7 cellular contexts compared by ENCODE assay signal in genomic region chr4:139416073-139416673, GRCh38. TPM values are rescaled to one million over a fixed set of nuclear protein-coding genes. Genes with fewer than 3 reads are reported as not detected.
DNase-seq lines count a peak whose midpoint lies in the region; ATAC-seq and TF ChIP-seq lines count a peak whose summit lies in the region.

No MANE protein-coding gene starts in this region.

- H3K27ac ChIP-seq in RWPE2 (ENCODE audit: poor library complexity, severe bottlenecking) (no peak overlapping the region), esophagus squamous epithelium (no peak overlapping the region)

- DNase-seq in DMS 273 treated with DMSO at 0.1 percent for 48 hours (lab: John Stamatoyannopoulos, UW) (peak; percentile 5), HAP-1 (ENCODE audit: low spot score in 2 of 2) (peak; percentile 28 to 79), RWPE2 (ENCODE audit: low spot score) (no peak), esophagus squamous epithelium (lab: John Stamatoyannopoulos, UW) (no peak), non-pigmented ciliary epithelial cell (ENCODE audit: low read depth) (peak; percentile 15), lower leg skin (ENCODE audit: low spot score in 2 of 2) (no peak)

- H3K36me3 ChIP-seq in HAP-1 (replicated peaks) (no peaks in the 10 kb centered on the region), RWPE2 (ENCODE audit: low read depth) (no peaks in the 10 kb centered on the region), esophagus squamous epithelium (peaks cover 0 to 17% (median 0%) of the 10 kb centered on the region in 3 donors)

- H3K27me3 ChIP-seq in HAP-1 (ENCODE audit: low read depth) (no peaks in the 10 kb centered on the region), RWPE2 (ENCODE audit: insufficient read depth, poor library complexity, severe bottlenecking) (no peaks in the 10 kb centered on the region), esophagus squamous epithelium (no peaks in the 10 kb centered on the region)

- H3K4me3 ChIP-seq in HAP-1 (no peak overlapping the region), RWPE2 (ENCODE audit: severe bottlenecking) (no peak overlapping the region), esophagus squamous epithelium (no peak overlapping the region), lower leg skin (ENCODE audit: low read depth, poor library complexity, severe bottlenecking) (no peak overlapping the region)

- in situ Hi-C loops in HAP-1 (cut with MboI; ENCODE audit: low sequenced_read_pairs) = no loop called here

- no peak for ATAC-seq in RWPE2 (ENCODE audit: low read depth)
- no peak for ATAC-seq in HG03139 (IDR thresholded peaks at IDR 0.05; ENCODE audit: unreplicated experiment)

- TF ChIP-seq POLR2A in esophagus squamous epithelium (IDR thresholded peaks at IDR 0.05) = no peak
- TF ChIP-seq POLR2A in lower leg skin (IDR thresholded peaks at IDR 0.05) = no peak

- H3K9me3 ChIP-seq in HAP-1 (no peaks in the 10 kb centered on the region), RWPE2 (ENCODE audit: severe bottlenecking) (no peaks in the 10 kb centered on the region), esophagus squamous epithelium (peaks cover 0 to 7% (median 6%) of the 10 kb centered on the region in 3 donors)

- no peaks in the 10 kb centered on the region for H3K4me1 ChIP-seq in HAP-1
- peaks cover 16% of the 10 kb centered on the region for H3K4me1 ChIP-seq in RWPE2 (ENCODE audit: insufficient read depth, poor library complexity, severe bottlenecking)
- H3K4me1 ChIP-seq in esophagus squamous epithelium = peaks cover 0 to 18% (median 11%) of the 10 kb centered on the region in 3 donors

- 76 to 79% methylated on average over 2 of the region's 2 CpGs for whole genome bisulfite sequencing in esophagus squamous epithelium, 2 donors
- 87 to 91% methylated on average over 2 of the region's 2 CpGs for WGBS in lower leg skin, 2 donors

- intact Hi-C loops in esophagus squamous epithelium (cut with DNase I) = no loop called here
- intact Hi-C loops in lower leg skin (cut with DNase I; ENCODE audit: low total_unique reads) = no loop called here

- TF ChIP-seq CTCF in RWPE2 (IDR thresholded peaks at IDR 0.05; ENCODE audit: poor library complexity, severe bottlenecking) = peak; percentile 85
- peak; percentile 15 to 73 (median 56) for TF ChIP-seq CTCF in esophagus squamous epithelium (IDR thresholded peaks at IDR 0.05)
- no peak for TF ChIP-seq CTCF in lower leg skin (IDR thresholded peaks at IDR 0.05)

RNA-seq across cellular contexts. Expression of gene RAB33B, which starts 37.7 kb away (rescaled TPM):
- 1 to 10 TPM; 3.4 to 9.2 (median 6.6) TPM for total RNA-seq in esophagus squamous epithelium
- total RNA-seq in lower leg skin = 10 to 100 TPM in 3 of 4 donors, 1 to 10 TPM in 1; 8.1 to 12.3 (median 10.8) TPM

Comparison
In these comparisons a context has a peak if more than half of its experiments do, and no peak if none do; other contexts are left out.
1. DNase-seq: peak in DMS 273 treated with DMSO at 0.1 percent for 48 hours (single experiment), HAP-1 (2 of 2) and non-pigmented ciliary epithelial cell (single experiment); none in RWPE2 (single experiment), esophagus squamous epithelium (single experiment) and lower leg skin (0 of 2).
2. CTCF ChIP-seq: peak in RWPE2 (single experiment) and esophagus squamous epithelium (6 of 6); none in lower leg skin (0 of 3).